In genomic region chr18:23703057-23703986, GRCh38 we compare ENCODE assay signal across 9 cellular contexts. TPM values are rescaled to one million over a fixed set of nuclear protein-coding genes. Genes with fewer than 3 reads are reported as not detected.
DNase-seq lines count a peak whose midpoint lies in the region; ATAC-seq, FAIRE-seq and TF ChIP-seq lines count a peak whose summit lies in the region.
"Had no signal": no experiment of that assay in that cellular context is flagged by ENCODE, and none has a peak within 500 bp of the region (broad histone marks: within the 10 kb centered on the region; RNA-seq: fewer than 3 reads in every experiment).

No MANE protein-coding gene starts in this region.

- no peak overlapping the region for H3K9ac ChIP-seq in K562 (ENCODE audit: insufficient read depth in 1 of 2, low read depth in 2 of 2, low read length in 2 of 2)

- peak; percentile 80 to 91 for TF ChIP-seq RAD21 in K562 (CRISPR knock-in tag; conservative IDR thresholded peaks at IDR 0.05 in 1 of 2, IDR thresholded peaks at IDR 0.05 in 1 of 2)

- in situ Hi-C loops in K562 (cut with MboI) = no loop called here

- intact Hi-C loops in CD8-positive, alpha-beta T cell (cut with DNase I, micrococcal nuclease) = loop anchor here (1.0 to 5.0 kb wide), 4 partner anchors 81 to 205 kb away; no protein-coding TSS in a partner anchor
- intact Hi-C loops in K562 (cut with micrococcal nuclease) = loop anchor here (1.0 to 5.0 kb wide), 4 partner anchors 81 to 891 kb away; no protein-coding TSS in a partner anchor

- peaks cover 9% of the 10 kb centered on the region for H3K9me3 Mint-ChIP-seq in CD8-positive, alpha-beta T cell

- POLR2A ChIA-PET in CD8-positive, alpha-beta T cell (lab: Charles Lee) = no interaction called here
- POLR2A ChIA-PET in K562 (lab: Yijun Ruan, JAX) = interaction anchor here (0.7 to 1.0 kb wide), 4 partner anchors 32 to 270 kb away, joined by 3 to 4 read pairs (median 4); no protein-coding TSS in a partner anchor

- TF ChIP-seq CTCF in CD8-positive, alpha-beta T cell (IDR thresholded peaks at IDR 0.05) = no peak
- TF ChIP-seq CTCF in K562 (IDR thresholded peaks at IDR 0.05 in 2 of 3, conservative IDR thresholded peaks at IDR 0.05 in 1 of 3; ENCODE audit: insufficient read depth in 2 of 3, low read depth in 1 of 3, low read length in 3 of 3) = peak; percentile 57 to 84 (median 64); a peak in 5 of 6 replicates

- H3K4me3 ChIP-seq in CD8-positive, alpha-beta T cell (ENCODE audit: low read depth, low read length) = no peak overlapping the region
- H3K4me3 ChIP-seq in K562 = no peak overlapping the region
- H3K4me3 ChIP-seq: SJSA1 had no signal

- peak in 1 of 7 experiments; percentile 12 for DNase-seq in CD8-positive, alpha-beta T cell
- no peak for DNase-seq in GM12891 (ENCODE audit: insufficient read length, low spot score)
- peak; percentile 64 for DNase-seq in NCI-H2227 (lab: John Stamatoyannopoulos, UW; ENCODE audit: unreplicated experiment)
- peak; percentile 39 to 51 (median 43) for DNase-seq in K562 (ENCODE audit: extremely low read depth in 1 of 4, low spot score in 3 of 4)
- DNase-seq in left kidney (ENCODE audit: low read depth, low spot score) = peak; percentile 72
- no peak for DNase-seq in GOT3 (lab: John Stamatoyannopoulos, UW)
- no peak for DNase-seq in globus pallidus (ENCODE audit: low spot score)

- H3K27me3 Mint-ChIP-seq in CD8-positive, alpha-beta T cell (ENCODE audit: low read depth) = peaks cover 15% of the 10 kb centered on the region

- CTCF ChIA-PET in CD8-positive, alpha-beta T cell (lab: Charles Lee) = interaction anchor here (0.6 to 2.9 kb wide), 16 partner anchors 8 to 246 kb away, joined by 3 to 28 read pairs (median 4); no protein-coding TSS in a partner anchor
- CTCF ChIA-PET in K562 (lab: Yijun Ruan, JAX; ENCODE audit: low intra/inter-chr PET ratio) = interaction anchor here (0.9 to 1.1 kb wide), 5 partner anchors 81 to 214 kb away, joined by 3 to 5 read pairs (median 3); no protein-coding TSS in a partner anchor

- no peaks in the 10 kb centered on the region for H3K9me1 ChIP-seq in K562 (ENCODE audit: control insufficient read depth, insufficient read depth, low read length)

- H3K9me3 ChIP-seq in CD8-positive, alpha-beta T cell (ENCODE audit: low read length) = no peaks in the 10 kb centered on the region
- H3K9me3 ChIP-seq in K562 (replicated peaks; ENCODE audit: control insufficient read depth, insufficient read depth, low read depth, low read length) = no peaks in the 10 kb centered on the region

- H3K79me2 ChIP-seq in K562 (ENCODE audit: control insufficient read depth, insufficient read depth, low read length) = no peaks in the 10 kb centered on the region

- peak; percentile 63 for ATAC-seq in CD8-positive, alpha-beta T cell
- peak; percentile 87 for ATAC-seq in K562
- ATAC-seq in HG02852 (IDR thresholded peaks at IDR 0.05; ENCODE audit: unreplicated experiment) = no peak

- no peaks in the 10 kb centered on the region for H3K4me1 ChIP-seq in CD8-positive, alpha-beta T cell (ENCODE audit: insufficient read depth, low read length)
- peaks cover 0 to 4% of the 10 kb centered on the region in 2 experiments; a peak in 1 of 5 replicates for H3K4me1 ChIP-seq in K562 (replicated peaks in 1 of 2; ENCODE audit: control insufficient read depth in 2 of 2, insufficient read depth in 2 of 2, low read length in 2 of 2)
- H3K4me1 ChIP-seq: SJSA1 had no signal

- H4K20me1 ChIP-seq in K562 (replicated peaks; ENCODE audit: control insufficient read depth, insufficient read depth, low read length) = no peaks in the 10 kb centered on the region

- H3K27ac ChIP-seq in CD8-positive, alpha-beta T cell (ENCODE audit: low read depth, low read length) = no peak overlapping the region
- H3K27ac ChIP-seq in K562 (ENCODE audit: extremely low read depth, low read depth, low read length) = no peak overlapping the region
- H3K27ac ChIP-seq: SJSA1 had no signal

- no peaks in the 10 kb centered on the region for H3K27me3 ChIP-seq in CD8-positive, alpha-beta T cell (ENCODE audit: insufficient read depth, low read length)
- peaks cover 19 to 26% of the 10 kb centered on the region in 2 experiments for H3K27me3 ChIP-seq in K562 (ENCODE audit: control insufficient read depth in 2 of 2, insufficient read depth in 2 of 2, low read length in 2 of 2)

- H3K27ac Mint-ChIP-seq in CD8-positive, alpha-beta T cell = no peak overlapping the region

- under 1% methylated on average over 6 of the region's 6 CpGs for WGBS in K562 (ENCODE audit: insufficient coverage, low coverage, missing lambda C conversion rate)

- TF ChIP-seq EP300 in K562 (IDR thresholded peaks at IDR 0.05; ENCODE audit: low read length) = no peak

- BruUV-seq in K562 (replicated peaks; lab: Mats Ljungman, UMichigan) = no TSS peak

- H3K4me3 Mint-ChIP-seq in CD8-positive, alpha-beta T cell = no peak overlapping the region

- H3K36me3 Mint-ChIP-seq in CD8-positive, alpha-beta T cell = no peaks in the 10 kb centered on the region

- no peaks in the 10 kb centered on the region for H3K36me3 ChIP-seq in CD8-positive, alpha-beta T cell (ENCODE audit: insufficient read depth, low read length)
- H3K36me3 ChIP-seq in K562 (ENCODE audit: control insufficient read depth, insufficient read depth, low read length) = no peaks in the 10 kb centered on the region
- H3K36me3 ChIP-seq: SJSA1 had no signal

- no peaks in the 10 kb centered on the region for H3K4me1 Mint-ChIP-seq in CD8-positive, alpha-beta T cell (ENCODE audit: low read depth)

- no peak overlapping the region; the same call in 1 of the 2 replicates for H3K4me2 ChIP-seq in K562 (ENCODE audit: insufficient read depth, low read length)

- peak; percentile 45 for FAIRE-seq in GM12891 (lab: Jason Lieb, UNC)
- FAIRE-seq in K562 (lab: Jason Lieb, UNC) = peak; percentile 56

- TF ChIP-seq POLR2A in GM12891 (IDR thresholded peaks at IDR 0.05; ENCODE audit: low read depth, low read length) = no peak
- TF ChIP-seq POLR2A in K562 (conservative IDR thresholded peaks at IDR 0.05) = no peak

- H2AFZ ChIP-seq in K562 (ENCODE audit: low read depth, low read length) = no peak overlapping the region

TF ChIP-seq in GM12891, 5 proteins besides CTCF, POLR2A, EP300 and RAD21:
- TF ChIP-seq PAX5 (IDR thresholded peaks at IDR 0.05; ENCODE audit: insufficient read depth, low read length, severe bottlenecking) (no peak), POLR2AphosphoS5 (IDR thresholded peaks at IDR 0.05; ENCODE audit: low read depth, low read length) (no peak), POU2F2 (IDR thresholded peaks at IDR 0.05; ENCODE audit: low read depth, low read length) (no peak), TAF1 (IDR thresholded peaks at IDR 0.05; ENCODE audit: low read depth, low read length) (no peak)

TF ChIP-seq in K562, 482 proteins besides CTCF, POLR2A, EP300 and RAD21 (continues in another document):
- no peak for TF ChIP-seq THRA (IDR thresholded peaks at IDR 0.05)

RNA-seq across cellular contexts. Expression of gene LAMA3, which starts 14.1 kb away (rescaled TPM):
- not detected for total RNA-seq in CD8-positive, alpha-beta T cell
- 0.86 TPM for polyA plus RNA-seq in GM12891 (2012; ENCODE audit: low read depth, missing spikeins)
- total RNA-seq in K562 (2011; cell fraction: chromatin; rRNA removed; ENCODE audit: low replicate concordance) = not detected in 2 replicates
- not detected in 2 replicates for total RNA-seq in K562 (2011; cell fraction: nucleolus; rRNA removed)
- total RNA-seq in K562 (2011; cell fraction: nucleoplasm; rRNA removed) = not detected in 2 replicates
- total RNA-seq in K562 (2014; rRNA removed) = not detected in 2 replicates
- total RNA-seq in K562 (2014; rRNA removed; fragmentation: Illumina TruSeq; extraction: Trizol) = not detected in 2 replicates
- not detected in 2 replicates for total RNA-seq in K562 (2015; rRNA removed; fragmentation: Illumina TruSeq; extraction: Trizol)
- 0.07 and 0.13 TPM in 2 replicates for total RNA-seq in K562 (2021)
- polyA plus RNA-seq in K562 (2011; rRNA removed) = not detected in 2 replicates
- polyA plus RNA-seq in K562 (2011; cell fraction: cytosol; rRNA removed) = not detected in 2 replicates
- polyA plus RNA-seq in K562 (2011; cell fraction: nucleus; rRNA removed) = not detected in 2 replicates
- 0.03 TPM in 1 of 2 replicates, not detected in the other for polyA plus RNA-seq in K562 (2012)
- not detected in 2 replicates for polyA plus RNA-seq in K562 (2014; fragmentation: Illumina TruSeq; extraction: Trizol)
- not detected for polyA plus RNA-seq in K562 (2014; fragmentation: Nextera tagmentation; extraction: Ambion mirVana)
- polyA plus RNA-seq in K562 (2014; rRNA removed) = not detected in 2 replicates
- not detected in 2 replicates for polyA minus RNA-seq in K562 (2011; rRNA and poly(A)+ RNA removed)
- polyA minus RNA-seq in K562 (2011; cell fraction: cytosol; rRNA and poly(A)+ RNA removed) = 0.29 and 0.73 TPM in 2 replicates
- polyA minus RNA-seq in K562 (2011; cell fraction: nucleus; rRNA and poly(A)+ RNA removed) = 0.11 and 0.27 TPM in 2 replicates

RNA-seq across cellular contexts. Expression of gene ANKRD29, which starts 40.6 kb away (rescaled TPM):
- total RNA-seq in CD8-positive, alpha-beta T cell = not detected
- 0.85 TPM for polyA plus RNA-seq in GM12891 (2012; ENCODE audit: low read depth, missing spikeins)
- total RNA-seq in K562 (2011; cell fraction: chromatin; rRNA removed; ENCODE audit: low replicate concordance) = not detected in 2 replicates
- total RNA-seq in K562 (2011; cell fraction: nucleolus; rRNA removed) = not detected in 2 replicates
- total RNA-seq in K562 (2011; cell fraction: nucleoplasm; rRNA removed) = not detected in 2 replicates
- total RNA-seq in K562 (2014; rRNA removed) (0.36 TPM in 1 of 2 replicates, not detected in the other), K562 (2014; rRNA removed; fragmentation: Illumina TruSeq; extraction: Trizol) (not detected in 2 replicates), K562 (2015; rRNA removed; fragmentation: Illumina TruSeq; extraction: Trizol) (not detected in 2 replicates), K562 (2021) (not detected in 2 replicates)
- polyA plus RNA-seq in K562 (2011; rRNA removed) (not detected in 2 replicates), K562 (2014; fragmentation: Illumina TruSeq; extraction: Trizol) (not detected in 2 replicates), K562 (2014; fragmentation: Nextera tagmentation; extraction: Ambion mirVana) (not detected), K562 (2014; rRNA removed) (0.03 TPM in 1 of 2 replicates, not detected in the other)
- polyA plus RNA-seq in K562 (2011; cell fraction: cytosol; rRNA removed) = not detected in 2 replicates
- not detected in 2 replicates for polyA plus RNA-seq in K562 (2011; cell fraction: nucleus; rRNA removed)
- 0.10 TPM in 1 of 2 replicates, not detected in the other for polyA plus RNA-seq in K562 (2012)
- polyA minus RNA-seq in K562 (2011; rRNA and poly(A)+ RNA removed) = not detected in 2 replicates
- not detected in 2 replicates for polyA minus RNA-seq in K562 (2011; cell fraction: cytosol; rRNA and poly(A)+ RNA removed)
- polyA minus RNA-seq in K562 (2011; cell fraction: nucleus; rRNA and poly(A)+ RNA removed) = not detected in 2 replicates

Comparison
In these comparisons a context has a peak if more than half of its experiments do, and no peak if none do; other contexts are left out.
1. DNase-seq: peak in NCI-H2227 (single experiment), K562 (4 of 4) and left kidney (single experiment); none in GM12891 (single experiment), GOT3 (single experiment) and globus pallidus (single experiment).